ENCODE assay signal across 1 cellular context in genomic region chr21:25691931-25692330, GRCh38.
TF ChIP-seq lines count a peak whose summit lies in the region.

No MANE protein-coding gene starts in this region.

TF ChIP-seq in endothelial cell of umbilical vein, 7 proteins besides CTCF, POLR2A, EP300 and RAD21 (continued from another document):
- TF ChIP-seq MAX (IDR thresholded peaks at IDR 0.05; ENCODE audit: insufficient read depth, insufficient read length) (no peak), FOS (IDR thresholded peaks at IDR 0.05; ENCODE audit: borderline replicate concordance, insufficient read depth, low read length) (no peak)
TF ChIP-seq in endothelial cell of umbilical vein: peak in this region for 0.
